Comparison of ENCODE assay signal across 34 cellular contexts in the genomic region with DNA sequence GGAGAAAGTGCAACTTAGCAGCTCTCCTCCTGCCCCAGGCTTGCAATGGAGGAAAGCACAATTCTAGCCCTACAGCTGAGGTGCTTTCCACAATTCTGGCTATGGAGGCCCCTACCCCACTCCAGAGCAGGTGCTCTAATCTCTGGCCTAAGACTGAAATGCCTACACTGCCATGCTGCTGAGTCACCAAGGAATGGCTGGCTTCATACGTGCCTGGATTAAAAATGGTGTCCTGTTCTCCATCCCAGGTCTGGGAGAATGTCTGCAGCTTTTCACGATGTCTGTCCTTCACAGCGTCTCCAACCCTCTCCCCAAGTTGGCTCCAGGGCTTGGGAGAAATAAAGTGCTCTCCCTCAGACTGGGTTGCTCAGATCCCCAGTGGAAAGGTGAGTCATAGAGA.
"Had no signal": no experiment of that assay in that cellular context is flagged by ENCODE, and none has a peak within 500 bp of the region (broad histone marks: within the 10 kb centered on the region; RNA-seq: fewer than 3 reads in every experiment).

No MANE protein-coding gene starts in this region.

- H3K27ac Mint-ChIP-seq: activated naive CD8-positive, alpha-beta T cell treated with anti-CD3 and anti-CD28 coated beads for 36 hours; activated T-helper 1 cell treated with anti-CD3 and anti-CD28 coated beads, Interleukin-12 subunit alpha, Interleukin-12 subunit beta, Interleukin-2, Interleukin-4 antibody, amounts not matched to agents 30 ng/mL and 10 ng/mL and 1 ng/mL, durations not matched to agents 14 hours and 24 hours and 36 hours; immature natural killer cell; naive B cell; nephron progenitor cell; stimulated activated effector memory CD8-positive, alpha-beta T cell treated with anti-CD3 and anti-CD28 coated beads, Interleukin-12 subunit alpha, Interleukin-12 subunit beta, amount 100 ng/mL, for 72 hours; stimulated activated naive CD8-positive, alpha-beta T cell treated with anti-CD3 and anti-CD28 coated beads, Interleukin-15, Interleukin-2, amounts not matched to agents 100 ng/mL and 50 ng/mL, for 24 hours; T-helper 2 cell treated with Interferon-gamma antibody and Interleukin-4, amounts not matched to agents 5 μg/mL and 100 μg/mL, for 36 hours had no signal

- H3K27me3 ChIP-seq: adrenal gland, ascending aorta, breast epithelium, heart left ventricle, left lung, pancreas, upper lobe of left lung had no signal

- H3K4me3 ChIP-seq: adrenal gland, ascending aorta, breast epithelium, heart left ventricle, left lung, lung, mucosa of descending colon, pancreas, prostate gland, upper lobe of left lung had no signal

- H3K4me1 Mint-ChIP-seq: activated naive CD8-positive, alpha-beta T cell treated with anti-CD3 and anti-CD28 coated beads for 36 hours; immature natural killer cell; naive B cell; nephron progenitor cell; stimulated activated effector memory CD8-positive, alpha-beta T cell treated with anti-CD3 and anti-CD28 coated beads, Interleukin-12 subunit alpha, Interleukin-12 subunit beta, amount 100 ng/mL, for 72 hours had no signal

- DNase-seq: activated CD4-positive, alpha-beta T cell treated with anti-CD3 and anti-CD28 coated beads for 48 hours; activated CD4-positive, alpha-beta T cell treated with anti-CD3 and anti-CD28 coated beads, Interleukin-2, amount 50 U/mL, for 48 hours; activated CD8-positive, alpha-beta memory T cell treated with anti-CD3 and anti-CD28 coated beads for 24 hours; activated effector memory CD4-positive, alpha-beta T cell treated with anti-CD3 and anti-CD28 coated beads, Interleukin-2, amount 50 U/mL, for 16 hours; activated naive CD4-positive, alpha-beta T cell treated with anti-CD3 and anti-CD28 coated beads for 36 hours; activated naive CD8-positive, alpha-beta T cell treated with anti-CD3 and anti-CD28 coated beads for 36 hours; activated T-cell treated with anti-CD3 and anti-CD28 coated beads, Interleukin-2, amount 50 U/mL, for 1 hour; adrenal gland; central memory CD4-positive, alpha-beta T cell; foreskin fibroblast; heart left ventricle; hypothalamus; immature natural killer cell; kidney glomerular epithelial cell; left lung; mucosa of descending colon; naive B cell; nephron progenitor cell; nucleus accumbens; pancreas; retina; stimulated activated CD4-positive, alpha-beta T cell treated with anti-CD3 and anti-CD28 coated beads, Interleukin-4, amount 100 ng/mL, for 1 hour; substantia nigra; T-helper 1 cell; upper lobe of left lung had no signal

- H3K4me3 Mint-ChIP-seq: activated naive CD4-positive, alpha-beta T cell treated with anti-CD3 and anti-CD28 coated beads for 36 hours; activated naive CD8-positive, alpha-beta T cell treated with anti-CD3 and anti-CD28 coated beads for 36 hours; activated T-helper 1 cell treated with anti-CD3 and anti-CD28 coated beads, Interleukin-12 subunit alpha, Interleukin-12 subunit beta, Interleukin-2, Interleukin-4 antibody, amounts not matched to agents 30 ng/mL and 10 ng/mL and 1 ng/mL, durations not matched to agents 14 hours and 24 hours and 36 hours; immature natural killer cell; naive B cell; nephron progenitor cell; stimulated activated effector memory CD8-positive, alpha-beta T cell treated with anti-CD3 and anti-CD28 coated beads, Interleukin-12 subunit alpha, Interleukin-12 subunit beta, amount 100 ng/mL, for 72 hours; stimulated activated naive CD8-positive, alpha-beta T cell treated with anti-CD3 and anti-CD28 coated beads, Interleukin-15, Interleukin-2, amounts not matched to agents 100 ng/mL and 50 ng/mL, for 24 hours; T-helper 2 cell treated with Interferon-gamma antibody and Interleukin-4, amounts not matched to agents 5 μg/mL and 100 μg/mL, for 36 hours had no signal

- H3K4me1 ChIP-seq: adrenal gland, ascending aorta, breast epithelium, pancreas, prostate gland had no signal

- H3K9me3 ChIP-seq: pancreas, prostate gland had no signal

- H3K27ac ChIP-seq: adrenal gland, ascending aorta, breast epithelium, heart left ventricle, left lung, pancreas, prostate gland, upper lobe of left lung, VCaP had no signal

- H3K36me3 ChIP-seq: adrenal gland, ascending aorta, breast epithelium, heart left ventricle, pancreas, prostate gland had no signal

- H3K36me3 Mint-ChIP-seq: stimulated activated effector memory CD8-positive, alpha-beta T cell treated with anti-CD3 and anti-CD28 coated beads, Interleukin-12 subunit alpha, Interleukin-12 subunit beta, amount 100 ng/mL, for 72 hours had no signal

- FAIRE-seq: pancreas had no signal
